24 cellular contexts compared by ENCODE assay signal in the genomic region with DNA sequence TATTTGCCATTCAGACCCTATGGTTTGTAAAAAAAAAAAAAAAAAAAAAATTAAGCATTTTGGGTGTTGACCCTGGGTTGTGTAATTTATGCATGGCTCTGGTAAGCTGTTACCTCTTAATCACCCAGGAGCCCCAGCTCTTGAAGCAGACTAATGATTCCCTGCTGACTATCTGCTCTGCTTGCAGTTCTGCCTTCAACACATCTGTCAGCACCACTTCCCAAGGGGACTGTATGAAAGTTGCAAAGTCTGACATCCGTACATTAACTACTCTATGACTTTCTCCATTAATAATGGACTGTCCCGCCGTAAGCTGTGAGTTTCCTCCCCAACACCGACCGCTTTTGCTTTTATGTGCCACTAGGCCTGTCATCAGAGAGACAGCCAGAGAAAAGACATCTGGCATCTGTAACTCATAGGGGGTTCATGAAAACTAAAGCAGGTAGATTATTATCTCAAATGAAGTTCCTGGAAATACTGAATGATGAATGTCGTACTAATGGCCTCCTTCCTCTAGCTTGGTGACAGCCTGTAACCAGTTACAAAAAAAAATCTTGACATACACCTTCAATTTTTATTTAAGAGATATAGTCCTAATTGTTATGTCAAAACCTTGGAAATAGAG.
"Had no signal": no experiment of that assay in that cellular context is flagged by ENCODE, and none has a peak within 500 bp of the region (broad histone marks: within the 10 kb centered on the region; RNA-seq: fewer than 3 reads in every experiment).

No MANE protein-coding gene starts in this region.

- DNase-seq: activated CD4-positive, alpha-beta T cell treated with anti-CD3 and anti-CD28 coated beads, Interleukin-2, amount 10 ng/mL, durations not matched to agents 7 days and 5 days; activated CD8-positive, alpha-beta T cell treated with anti-CD3 and anti-CD28 coated beads, Interleukin-2, amount 10 ng/mL, durations not matched to agents 7 days and 5 days; activated naive CD4-positive, alpha-beta T cell treated with Interleukin-2 at 50 U/mL for 16 hours; activated T-cell treated with anti-CD3 and anti-CD28 coated beads, Interleukin-2, amount 50 U/mL, for 24 hours; body of pancreas; caudate nucleus; dorsolateral prefrontal cortex; endodermal cell; foreskin melanocyte; left lung; mucosa of descending colon; naive B cell; pancreas; sigmoid colon; stimulated activated CD8-positive, alpha-beta memory T cell treated with anti-CD3 and anti-CD28 coated beads, Interleukin-4, amount 100 ng/mL, for 48 hours; stimulated activated naive CD4-positive, alpha-beta T cell; T-helper 1 cell; T1000; thyroid gland had no signal

- H3K4me3 Mint-ChIP-seq: activated CD4-positive, alpha-beta T cell treated with anti-CD3 and anti-CD28 coated beads, Interleukin-2, amount 10 ng/mL, durations not matched to agents 7 days and 5 days; activated CD8-positive, alpha-beta T cell treated with anti-CD3 and anti-CD28 coated beads, Interleukin-2, amount 10 ng/mL, durations not matched to agents 7 days and 5 days; activated T-cell treated with anti-CD3 and anti-CD28 coated beads, Interleukin-2, amount 50 U/mL, for 24 hours; endodermal cell; memory B cell; naive B cell had no signal

- H3K27ac ChIP-seq: body of pancreas, dorsolateral prefrontal cortex, epithelial cell of prostate, left lung, neutrophil, pancreas, sigmoid colon, thyroid gland had no signal

- H3K9me3 Mint-ChIP-seq: activated CD4-positive, alpha-beta T cell treated with anti-CD3 and anti-CD28 coated beads, Interleukin-2, amount 10 ng/mL, durations not matched to agents 7 days and 5 days; activated T-cell treated with anti-CD3 and anti-CD28 coated beads, Interleukin-2, amount 50 U/mL, for 24 hours; activated T-helper 2 cell treated with anti-CD3 and anti-CD28 coated beads, Interferon-gamma antibody, Interleukin-2, Interleukin-4, amounts not matched to agents 10 μg/mL and 5 μg/mL and 100 μg/mL, durations not matched to agents 14 hours and 24 hours and 36 hours; endodermal cell; memory B cell had no signal

- H3K4me3 ChIP-seq: body of pancreas, dorsolateral prefrontal cortex, left lung, mucosa of descending colon, pancreas, sigmoid colon, thyroid gland had no signal

- H3K36me3 Mint-ChIP-seq: memory B cell, naive B cell had no signal

- H3K9me3 ChIP-seq: body of pancreas, left lung, mucosa of descending colon, neutrophil, pancreas, sigmoid colon, thyroid gland had no signal

- H3K36me3 ChIP-seq: left lung, neutrophil, pancreas, sigmoid colon, thyroid gland had no signal

- H3K27ac Mint-ChIP-seq: activated CD4-positive, alpha-beta T cell treated with anti-CD3 and anti-CD28 coated beads, Interleukin-2, amount 10 ng/mL, durations not matched to agents 7 days and 5 days; activated CD8-positive, alpha-beta T cell treated with anti-CD3 and anti-CD28 coated beads, Interleukin-2, amount 10 ng/mL, durations not matched to agents 7 days and 5 days; activated T-cell treated with anti-CD3 and anti-CD28 coated beads, Interleukin-2, amount 50 U/mL, for 24 hours; activated T-helper 2 cell treated with anti-CD3 and anti-CD28 coated beads, Interferon-gamma antibody, Interleukin-2, Interleukin-4, amounts not matched to agents 10 μg/mL and 5 μg/mL and 100 μg/mL, durations not matched to agents 14 hours and 24 hours and 36 hours; endodermal cell; memory B cell; naive B cell had no signal

- H3K4me1 Mint-ChIP-seq: activated CD4-positive, alpha-beta T cell treated with anti-CD3 and anti-CD28 coated beads, Interleukin-2, amount 10 ng/mL, durations not matched to agents 7 days and 5 days; memory B cell; naive B cell had no signal

- H3K27me3 Mint-ChIP-seq: activated CD4-positive, alpha-beta T cell treated with anti-CD3 and anti-CD28 coated beads, Interleukin-2, amount 10 ng/mL, durations not matched to agents 7 days and 5 days; naive B cell had no signal

- H3K27me3 ChIP-seq: body of pancreas, dorsolateral prefrontal cortex, left lung, neutrophil, pancreas, sigmoid colon, thyroid gland had no signal

- ATAC-seq: activated CD4-positive, CD25-positive, alpha-beta regulatory T cell treated with anti-CD3 and anti-CD28 coated beads, Interleukin-2, amount 50 U/mL, for 24 hours; activated CD8-positive, alpha-beta T cell treated with anti-CD3 and anti-CD28 coated beads, Interleukin-2, amount 10 ng/mL, durations not matched to agents 7 days and 5 days; body of pancreas; left lung; mucosa of descending colon had no signal

- H3K4me1 ChIP-seq: body of pancreas, left lung, pancreas, sigmoid colon, thyroid gland had no signal
